ENCODE assay signal across 1 cellular context in the genomic region with DNA sequence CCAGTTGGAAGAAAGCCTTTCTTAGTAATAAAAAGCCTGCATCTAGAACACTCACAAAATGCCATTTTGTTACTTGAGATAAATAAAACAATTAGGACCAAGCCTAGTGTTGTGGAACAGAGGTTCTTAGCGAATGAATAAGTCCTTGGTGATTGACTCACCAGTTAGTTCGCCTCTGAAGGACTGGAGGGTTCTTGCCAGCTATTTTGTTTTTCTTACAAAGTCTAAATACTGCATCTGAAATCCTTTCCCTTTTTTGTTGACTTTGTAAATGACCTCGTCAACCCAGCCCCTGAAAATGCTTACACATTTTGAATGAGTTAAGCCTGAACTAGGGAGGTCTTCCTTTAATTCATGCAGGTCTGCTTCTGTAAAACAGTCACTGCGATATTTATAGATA.
A peak's percentile ranks its signal among the peaks of the same experiment; 100 is the strongest.
TF ChIP-seq lines count a peak whose summit lies in the region.

No MANE protein-coding gene starts in this region.

TF ChIP-seq in HepG2, 621 proteins besides CTCF, POLR2A, EP300 and RAD21 (continued from another document):
- TF ChIP-seq GATAD2A (CRISPR knock-in tag; IDR thresholded peaks at IDR 0.05) (peak; percentile 42; the same call in 1 of the 2 replicates), FOXP1 (IDR thresholded peaks at IDR 0.05) (no peak), FOXP1 (CRISPR knock-in tag; IDR thresholded peaks at IDR 0.05) (0 out of 2 replicates have a peak, but pooled peaks have one; percentile 29), LCORL (IDR thresholded peaks at IDR 0.05) (no peak), LCORL (CRISPR knock-in tag; IDR thresholded peaks at IDR 0.05) (peak; percentile 59)
